In the genomic region with DNA sequence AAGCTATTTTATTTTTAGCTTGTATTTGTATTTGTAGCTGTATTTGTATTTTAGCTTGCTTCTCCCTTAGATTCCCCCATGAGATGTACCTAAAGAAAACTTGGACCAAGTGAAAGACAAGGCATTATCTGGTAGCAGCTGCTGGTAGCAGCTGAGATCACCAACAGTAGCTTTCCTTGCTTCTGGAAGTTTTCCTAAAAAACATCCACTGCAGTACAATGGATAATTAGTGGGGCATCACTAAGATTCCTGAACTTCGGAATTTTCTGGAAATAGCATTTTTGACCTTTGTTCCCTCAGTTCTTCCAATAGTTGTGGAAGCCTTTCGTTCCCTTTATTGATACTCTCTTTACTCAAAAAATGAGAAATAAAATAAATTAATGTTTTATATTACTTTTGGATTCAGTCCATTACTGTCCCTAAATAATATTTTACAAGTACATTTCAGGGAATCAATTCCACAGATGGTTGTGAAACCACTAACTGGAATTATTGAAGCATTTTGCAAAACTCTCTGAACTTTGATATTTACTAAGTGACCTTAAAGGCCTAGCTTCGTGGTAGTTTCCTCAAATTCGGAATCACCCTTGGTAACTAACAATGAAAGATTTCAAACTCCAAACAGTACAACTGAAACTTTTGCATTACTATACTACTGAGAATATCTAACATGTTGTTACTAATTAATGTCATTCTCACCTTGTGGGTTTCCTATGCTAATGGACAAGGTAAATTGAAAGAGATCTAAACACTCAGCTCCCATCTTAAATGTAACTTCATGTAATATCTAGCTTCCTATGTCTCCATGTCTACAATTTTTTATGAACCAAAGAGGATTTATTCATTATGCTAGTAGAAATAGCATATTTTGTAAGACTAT, we compare ENCODE assay signal across 17 cellular contexts. TPM values are rescaled to one million over a fixed set of nuclear protein-coding genes. Genes with fewer than 3 reads are reported as not detected.
"Had no signal": no experiment of that assay in that cellular context is flagged by ENCODE, and none has a peak within 500 bp of the region (broad histone marks: within the 10 kb centered on the region; RNA-seq: fewer than 3 reads in every experiment).

No MANE protein-coding gene starts in this region.

RNA-seq across cellular contexts. Expression of a gene that starts 30.3 kb away (rescaled TPM):
- total RNA-seq: activated B cell treated with CpG ODN at 0.5 μM for 24 hours; activated CD4-positive, alpha-beta memory T cell treated with anti-CD3 and anti-CD28 coated beads for 36 hours; activated CD4-positive, alpha-beta T cell treated with anti-CD3 and anti-CD28 coated beads, Interleukin-2, amount 10 ng/mL, durations not matched to agents 24 days and 14 days; activated CD8-positive, alpha-beta memory T cell treated with anti-CD3 and anti-CD28 coated beads for 36 hours; activated CD8-positive, alpha-beta T cell treated with anti-CD3 and anti-CD28 coated beads for 36 hours; activated naive CD4-positive, alpha-beta T cell treated with anti-CD3 and anti-CD28 coated beads for 36 hours; activated naive CD4-positive, alpha-beta T cell treated with anti-CD3 and anti-CD28 coated beads, Interleukin-2, amount 50 U/mL, for 72 hours; activated naive CD8-positive, alpha-beta T cell treated with anti-CD3 and anti-CD28 coated beads for 36 hours; activated T-cell treated with anti-CD3 and anti-CD28 coated beads, Interleukin-2, amount 50 U/mL, for 72 hours; activated T-helper 1 cell treated with anti-CD3 and anti-CD28 coated beads, Interleukin-12 subunit alpha, Interleukin-12 subunit beta, Interleukin-2, Interleukin-4 antibody, amounts not matched to agents 30 ng/mL and 10 ng/mL and 1 ng/mL, durations not matched to agents 14 hours and 24 hours and 36 hours; body of pancreas; breast epithelium; cardiac septum had no signal

RNA-seq across cellular contexts. Expression of a gene that starts 38.0 kb away (rescaled TPM):
- total RNA-seq: activated B cell treated with CpG ODN at 0.5 μM for 24 hours; activated CD4-positive, alpha-beta memory T cell treated with anti-CD3 and anti-CD28 coated beads for 36 hours; activated CD4-positive, alpha-beta T cell treated with anti-CD3 and anti-CD28 coated beads, Interleukin-2, amount 10 ng/mL, durations not matched to agents 24 days and 14 days; activated CD8-positive, alpha-beta memory T cell treated with anti-CD3 and anti-CD28 coated beads for 36 hours; activated CD8-positive, alpha-beta T cell treated with anti-CD3 and anti-CD28 coated beads for 36 hours; activated naive CD4-positive, alpha-beta T cell treated with anti-CD3 and anti-CD28 coated beads for 36 hours; activated naive CD4-positive, alpha-beta T cell treated with anti-CD3 and anti-CD28 coated beads, Interleukin-2, amount 50 U/mL, for 72 hours; activated naive CD8-positive, alpha-beta T cell treated with anti-CD3 and anti-CD28 coated beads for 36 hours; activated T-cell treated with anti-CD3 and anti-CD28 coated beads, Interleukin-2, amount 50 U/mL, for 4 hours; activated T-cell treated with anti-CD3 and anti-CD28 coated beads, Interleukin-2, amount 50 U/mL, for 72 hours; activated T-helper 1 cell treated with anti-CD3 and anti-CD28 coated beads, Interleukin-12 subunit alpha, Interleukin-12 subunit beta, Interleukin-2, Interleukin-4 antibody, amounts not matched to agents 30 ng/mL and 10 ng/mL and 1 ng/mL, durations not matched to agents 14 hours and 24 hours and 36 hours; activated T-helper 17 cell treated with anti-CD3 and anti-CD28 coated beads, Interleukin-2, amount 50 U/mL, for 72 hours; aorta; astrocyte; body of pancreas; breast epithelium; cardiac septum had no signal
- polyA plus RNA-seq: aorta had no signal
